Comparison of ENCODE assay signal across 19 cellular contexts in genomic region chr3:120457827-120458226, GRCh38. TPM values are rescaled to one million over a fixed set of nuclear protein-coding genes. Genes with fewer than 3 reads are reported as not detected.
DNase-seq lines count a peak whose midpoint lies in the region; ATAC-seq and TF ChIP-seq lines count a peak whose summit lies in the region.
"Had no signal": no experiment of that assay in that cellular context is flagged by ENCODE, and none has a peak within 500 bp of the region (broad histone marks: within the 10 kb centered on the region; RNA-seq: fewer than 3 reads in every experiment).

No MANE protein-coding gene starts in this region.

- H3K79me1 ChIP-seq in trophoblast cell (ENCODE audit: low read length) = no peaks in the 10 kb centered on the region

- no peak overlapping the region for H3K9ac ChIP-seq in trophoblast cell (ENCODE audit: low read length)

- no peak overlapping the region for H3K4ac ChIP-seq in trophoblast cell (ENCODE audit: low read depth, low read length)

- 0 out of 2 replicates have a peak, but pooled peaks have one; percentile 8 for TF ChIP-seq RAD21 in Ishikawa (IDR thresholded peaks at IDR 0.05; ENCODE audit: low read depth)

- no peak overlapping the region for H2AK5ac ChIP-seq in trophoblast cell (ENCODE audit: low read length)

- intact Hi-C loops in lower leg skin (cut with DNase I; ENCODE audit: low total_unique reads) = no loop called here

- no peaks in the 10 kb centered on the region for H3K36me3 ChIP-seq in trophoblast cell (ENCODE audit: control insufficient read depth in 1 of 2, insufficient read depth in 2 of 2, low read length in 2 of 2)

- no peaks in the 10 kb centered on the region for H3K9me3 ChIP-seq in trophoblast cell (ENCODE audit: insufficient read depth, low read depth, low read length)
- H3K9me3 ChIP-seq: A549 had no signal

- H3K23ac ChIP-seq in trophoblast cell (ENCODE audit: low read length) = no peak overlapping the region

- H3K79me2 ChIP-seq in trophoblast cell (ENCODE audit: control insufficient read depth, insufficient read depth, low read length, poor library complexity) = no peaks in the 10 kb centered on the region

- H2BK12ac ChIP-seq in trophoblast cell (ENCODE audit: low read length) = no peak overlapping the region

- H3K4me2 ChIP-seq in trophoblast cell (ENCODE audit: low read length) = no peak overlapping the region
- H3K4me2 ChIP-seq: A549 had no signal

- H3K18ac ChIP-seq in trophoblast cell (ENCODE audit: low read length) = no peak overlapping the region

- no peak overlapping the region for H2AFZ ChIP-seq in trophoblast cell (ENCODE audit: insufficient read depth, low read length, poor library complexity)

- H3K27ac ChIP-seq in trophoblast cell (ENCODE audit: low read depth, low read length) = no peak overlapping the region
- H3K27ac ChIP-seq: A549 had no signal

- H3K27me3 ChIP-seq in trophoblast cell (ENCODE audit: insufficient read depth, low read length) = no peaks in the 10 kb centered on the region

- no peak for TF ChIP-seq POLR2A in lower leg skin (IDR thresholded peaks at IDR 0.05)

- no peak for TF ChIP-seq CTCF in lower leg skin (IDR thresholded peaks at IDR 0.05)

- no peak overlapping the region for H4K8ac ChIP-seq in trophoblast cell (ENCODE audit: low read depth, low read length)

- TF ChIP-seq EP300 in Ishikawa (IDR thresholded peaks at IDR 0.05; ENCODE audit: borderline replicate concordance) = peak; percentile 62; the same call in 1 of the 2 replicates

- no peak for ATAC-seq in GM21737 (IDR thresholded peaks at IDR 0.05; ENCODE audit: unreplicated experiment)
- ATAC-seq: A549 had no signal

- no peaks in the 10 kb centered on the region for H3K4me1 ChIP-seq in trophoblast cell (ENCODE audit: control insufficient read depth in 1 of 2, insufficient read depth in 2 of 2, low read length in 2 of 2)
- H3K4me1 ChIP-seq: A549 had no signal

- H2BK120ac ChIP-seq in trophoblast cell (ENCODE audit: insufficient read depth, low read length, poor library complexity) = no peak overlapping the region

- H3K4me3 ChIP-seq in trophoblast cell (ENCODE audit: low read depth, low read length) = no peak overlapping the region
- H3K4me3 ChIP-seq in lower leg skin (ENCODE audit: low read depth, poor library complexity, severe bottlenecking) = no peak overlapping the region
- H3K4me3 ChIP-seq: A549 had no signal

- DNase-seq in NCI-H345 (lab: John Stamatoyannopoulos, UW) (peak; percentile 15), NCI-H345 treated with DMSO at 0.1 percent for 48 hours (lab: John Stamatoyannopoulos, UW; ENCODE audit: unreplicated experiment) (no peak), NCI-H69 (lab: John Stamatoyannopoulos, UW) (peak; percentile 2), trophoblast cell (peak; percentile 46 to 83), lower leg skin (ENCODE audit: low spot score in 2 of 2) (no peak), D341Med (ENCODE audit: low spot score) (no peak)
- DNase-seq: H7, KG1, NCI-H1092, NCI-H1694, NCI-H2081 treated with DMSO at 0.1 percent for 48 hours, NCI-H774, OCI-M1, Right ventricle myocardium superior, T-helper 9 cell had no signal

- H3K14ac ChIP-seq in trophoblast cell (ENCODE audit: low read length) = no peak overlapping the region

- H4K12ac ChIP-seq in trophoblast cell (ENCODE audit: low read depth, low read length) = no peak overlapping the region

- no peak overlapping the region for H2BK5ac ChIP-seq in trophoblast cell (ENCODE audit: low read depth, low read length, poor library complexity)

- no peak overlapping the region for H4K91ac ChIP-seq in trophoblast cell (ENCODE audit: low read depth, low read length)

TF ChIP-seq in Ishikawa, 13 proteins besides CTCF, POLR2A, EP300 and RAD21:
- TF ChIP-seq FOXM1 (IDR thresholded peaks at IDR 0.05; ENCODE audit: borderline replicate concordance, low read depth) = peak; percentile 75; the same call in 1 of the 2 replicates
- TF ChIP-seq TCF12 (IDR thresholded peaks at IDR 0.05; ENCODE audit: low read depth) = peak; percentile 79
- TF ChIP-seq TEAD4 (IDR thresholded peaks at IDR 0.05) = peak; percentile 73
- TF ChIP-seq NFIC (IDR thresholded peaks at IDR 0.05) = peak; percentile 75
- TF ChIP-seq YY1 (IDR thresholded peaks at IDR 0.05; ENCODE audit: low read depth) = no peak

RNA-seq across cellular contexts. Expression of gene FSTL1, which starts 7.0 kb away (rescaled TPM):
- polyA plus RNA-seq in trophoblast cell (2013) = 507 and 510 TPM in 2 replicates
- total RNA-seq in lower leg skin = 100 to 1,000 TPM in 2 of 4 donors, 10 to 100 TPM in 2; 52.8 to 207 (median 104) TPM
- total RNA-seq: B cell had no signal

Comparison
In these comparisons a context has a peak if more than half of its experiments do, and no peak if none do; other contexts are left out.
1. DNase-seq: peak in NCI-H345 (single experiment), NCI-H69 (single experiment) and trophoblast cell (2 of 2); none in NCI-H345 treated with DMSO at 0.1 percent for 48 hours (single experiment), lower leg skin (0 of 2) and D341Med (single experiment).